7 cellular contexts compared by ENCODE assay signal in the genomic region with DNA sequence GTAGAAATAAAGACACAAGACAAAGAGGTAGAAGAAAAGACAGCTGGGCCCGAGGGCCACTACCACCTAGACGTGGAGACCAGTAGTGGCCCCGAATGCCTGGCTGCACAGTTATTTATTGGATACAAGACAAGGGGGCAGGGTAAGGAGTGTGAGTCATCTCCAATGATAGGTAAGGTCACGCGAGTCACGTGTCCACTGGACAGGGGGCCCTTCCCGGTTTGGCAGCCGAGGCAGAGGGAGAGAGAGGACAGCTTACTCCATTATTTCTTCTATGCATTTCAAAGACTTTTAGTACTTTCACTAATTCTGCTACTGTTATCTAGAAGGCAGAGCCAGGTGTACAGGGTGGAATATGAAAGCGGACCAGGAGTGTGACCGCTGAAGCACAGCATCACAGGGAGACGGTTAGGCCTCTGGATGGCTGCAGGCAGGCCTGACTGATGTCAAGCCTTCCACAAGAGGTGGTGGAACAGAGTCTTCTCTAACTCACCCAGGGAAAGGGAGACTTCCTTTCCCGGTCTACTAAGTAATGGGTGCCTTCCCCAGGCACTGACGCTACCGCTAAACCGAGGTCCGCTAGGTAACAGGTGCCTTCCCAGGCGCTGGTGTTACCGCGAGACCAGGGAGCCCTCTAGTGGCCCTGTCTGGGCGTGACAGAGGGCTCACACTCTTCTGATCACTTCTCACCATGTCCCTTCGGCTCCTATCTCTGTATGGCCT. TPM values are rescaled to one million over a fixed set of nuclear protein-coding genes. Genes with fewer than 3 reads are reported as not detected.
DNase-seq lines count a peak whose midpoint lies in the region; ATAC-seq, FAIRE-seq and TF ChIP-seq lines count a peak whose summit lies in the region.

No MANE protein-coding gene starts in this region.

- peak; percentile 90 for FAIRE-seq in GM12891 (lab: Jason Lieb, UNC)

- TF ChIP-seq CTCF in dorsolateral prefrontal cortex (IDR thresholded peaks at IDR 0.05 in 54 of 56, conservative IDR thresholded peaks at IDR 0.05 in 2 of 56; ENCODE audit: low read depth in 1 of 56, partially characterized antibody in 56 of 56), result peak in 55 of 56 donors; percentile 27 to 84 (median 68)

- ATAC-seq in HG02759 (IDR thresholded peaks at IDR 0.05; ENCODE audit: unreplicated experiment), result peak; percentile 86

- no peak overlapping the region for H3K27ac ChIP-seq in dorsolateral prefrontal cortex

- no peak overlapping the region for H3K4me3 ChIP-seq in dorsolateral prefrontal cortex

- no peaks in the 10 kb centered on the region for H3K27me3 ChIP-seq in dorsolateral prefrontal cortex

- no peak for TF ChIP-seq POLR2A in GM12891 (IDR thresholded peaks at IDR 0.05; ENCODE audit: low read depth, low read length)

- intact Hi-C loops in dorsolateral prefrontal cortex (cut with DNase I), result loop anchor here (1.0 to 2.0 kb wide), 2 partner anchors 83 to 84 kb away; no protein-coding TSS in a partner anchor

- DNase-seq in GM12891 (ENCODE audit: insufficient read length, low spot score) (peak; percentile 48), NCI-H2196 treated with DMSO at 0.1 percent for 48 hours (lab: John Stamatoyannopoulos, UW; ENCODE audit: unreplicated experiment) (peak; percentile 49), dorsolateral prefrontal cortex (peak in 9 of 10 donors; percentile 48 to 73 (median 58)), midbrain (lab: John Stamatoyannopoulos, UW) (peak; percentile 56)
- peak; percentile 74 to 77 for DNase-seq in activated CD4-positive, alpha-beta T cell treated with anti-CD3 and anti-CD28 coated beads, Interleukin-2, amount 50 U/mL, for 48 hours
- DNase-seq in stimulated activated CD8-positive, alpha-beta memory T cell treated with anti-CD3 and anti-CD28 coated beads, Interleukin-4, amount 100 ng/mL, for 48 hours, result peak; percentile 79

TF ChIP-seq in GM12891, 5 proteins besides CTCF, POLR2A, EP300 and RAD21:
- TF ChIP-seq POU2F2 (IDR thresholded peaks at IDR 0.05; ENCODE audit: low read depth, low read length) (no peak), SPI1 (IDR thresholded peaks at IDR 0.05; ENCODE audit: low read depth, low read length) (no peak), POLR2AphosphoS5 (IDR thresholded peaks at IDR 0.05; ENCODE audit: low read depth, low read length) (no peak)

RNA-seq across cellular contexts. Expression of a gene that starts 44.9 kb away (rescaled TPM):
- 1.9 TPM for polyA plus RNA-seq in GM12891 (2012; ENCODE audit: low read depth, missing spikeins)
- total RNA-seq in dorsolateral prefrontal cortex, result 10 to 100 TPM in 47 of 120 experiments, 1 to 10 TPM in 73; 4.4 to 19.7 (median 9.2) TPM

RNA-seq across cellular contexts. Expression of a gene that starts 45.0 kb away (rescaled TPM):
- 30.7 TPM for polyA plus RNA-seq in GM12891 (2012; ENCODE audit: low read depth, missing spikeins)
- total RNA-seq in dorsolateral prefrontal cortex, result 10 to 100 TPM in 7 of 120 experiments, 1 to 10 TPM in 113; 3.5 to 13.6 (median 7.0) TPM

RNA-seq across cellular contexts. Expression of a gene that starts 51.9 kb away (rescaled TPM):
- 0.40 TPM for polyA plus RNA-seq in GM12891 (2012; ENCODE audit: low read depth, missing spikeins)
- total RNA-seq in dorsolateral prefrontal cortex, result 100 to 1,000 TPM in 76 of 120 experiments, 10 to 100 TPM in 44; 18.0 to 197 (median 112) TPM
